In genomic region chr1:157170677-157171515, GRCh38 we compare ENCODE assay signal across 8 cellular contexts. TPM values are rescaled to one million over a fixed set of nuclear protein-coding genes. Genes with fewer than 3 reads are reported as not detected.
A peak's percentile ranks its signal among the peaks of the same experiment; 100 is the strongest.
DNase-seq lines count a peak whose midpoint lies in the region; ATAC-seq and TF ChIP-seq lines count a peak whose summit lies in the region.

No MANE protein-coding gene starts in this region.

- no peak overlapping the region for H4K8ac ChIP-seq in trophoblast cell (ENCODE audit: low read depth, low read length)

- no peak overlapping the region for H2BK12ac ChIP-seq in trophoblast cell (ENCODE audit: low read length)

- no peak overlapping the region for H2BK5ac ChIP-seq in trophoblast cell (ENCODE audit: low read depth, low read length, poor library complexity)

- no peaks in the 10 kb centered on the region for H3K36me3 Mint-ChIP-seq in T-cell

- H3K14ac ChIP-seq in trophoblast cell (ENCODE audit: low read length): no peak overlapping the region

- H3F3A ChIP-seq in Loucy (ENCODE audit: low read depth): no peaks in the 10 kb centered on the region

- no peaks in the 10 kb centered on the region for H3K36me3 ChIP-seq in Loucy (ENCODE audit: insufficient read depth, low read length)
- H3K36me3 ChIP-seq in trophoblast cell (ENCODE audit: control insufficient read depth in 1 of 2, insufficient read depth in 2 of 2, low read length in 2 of 2): no peaks in the 10 kb centered on the region

- H3K4me1 ChIP-seq in Loucy (ENCODE audit: insufficient read depth, low read length, poor library complexity, severe bottlenecking) (no peaks in the 10 kb centered on the region), trophoblast cell (ENCODE audit: control insufficient read depth in 1 of 2, insufficient read depth in 2 of 2, low read length in 2 of 2) (no peaks in the 10 kb centered on the region)

- H3K27ac Mint-ChIP-seq in T-cell: no peak overlapping the region

- no peaks in the 10 kb centered on the region for H3K79me1 ChIP-seq in trophoblast cell (ENCODE audit: low read length)

- H3K27me3 Mint-ChIP-seq in T-cell: peaks cover 14 to 33% of the 10 kb centered on the region in 2 donors

- H4K12ac ChIP-seq in trophoblast cell (ENCODE audit: low read depth, low read length): no peak overlapping the region

- H3K9me3 ChIP-seq in Loucy (ENCODE audit: insufficient read depth, low read depth, low read length): no peaks in the 10 kb centered on the region
- peaks cover 2% of the 10 kb centered on the region for H3K9me3 ChIP-seq in trophoblast cell (ENCODE audit: insufficient read depth, low read depth, low read length)

- H3K23ac ChIP-seq in trophoblast cell (ENCODE audit: low read length): no peak overlapping the region

- H4K91ac ChIP-seq in trophoblast cell (ENCODE audit: low read depth, low read length): no peak overlapping the region

- no peak overlapping the region for H3K4me2 ChIP-seq in Loucy (ENCODE audit: low read depth, low read length, poor library complexity, severe bottlenecking)
- no peak overlapping the region for H3K4me2 ChIP-seq in trophoblast cell (ENCODE audit: low read length)

- no peak overlapping the region for H3K18ac ChIP-seq in trophoblast cell (ENCODE audit: low read length)

- no peaks in the 10 kb centered on the region for H4K20me1 ChIP-seq in Loucy (ENCODE audit: insufficient read depth, low read length, poor library complexity, severe bottlenecking)

- H3K9me2 ChIP-seq in Loucy (replicated peaks; ENCODE audit: low read depth, low read length): no peaks in the 10 kb centered on the region

- H3K4me3 ChIP-seq in Loucy (ENCODE audit: low read length, poor library complexity, severe bottlenecking): no peak overlapping the region
- no peak overlapping the region for H3K4me3 ChIP-seq in trophoblast cell (ENCODE audit: low read depth, low read length)

- H3K4ac ChIP-seq in trophoblast cell (ENCODE audit: low read depth, low read length): no peak overlapping the region

- peak; percentile 23 to 55 for DNase-seq in NCI-H2081 (lab: John Stamatoyannopoulos, UW)
- DNase-seq in NCI-H2081 treated with DMSO at 0.1 percent for 48 hours (lab: John Stamatoyannopoulos, UW): no peak
- peak in 19 of 34 experiments; percentile 11 to 49 (median 27) for DNase-seq in T-cell
- DNase-seq in effector CD4-positive, alpha-beta T cell: peak; percentile 24
- DNase-seq in trophoblast cell: peak; percentile 37 to 78
- no peak for DNase-seq in C1 segment of cervical spinal cord (lab: John Stamatoyannopoulos, UW)

- H2AFZ ChIP-seq in Loucy (ENCODE audit: low read length): no peak overlapping the region
- H2AFZ ChIP-seq in trophoblast cell (ENCODE audit: insufficient read depth, low read length, poor library complexity): no peak overlapping the region

- no CpG with 5 or more reads among the region's 22 CpGs for WGBS in trophoblast cell (ENCODE audit: extremely low coverage, insufficient coverage, insufficient read length)

- H3K27ac ChIP-seq in trophoblast cell (ENCODE audit: low read depth, low read length): no peak overlapping the region

- no peaks in the 10 kb centered on the region for H3K4me1 Mint-ChIP-seq in T-cell

- no peak overlapping the region for H2BK120ac ChIP-seq in trophoblast cell (ENCODE audit: insufficient read depth, low read length, poor library complexity)

- peak; percentile 70 for TF ChIP-seq CTCF in Loucy (conservative IDR thresholded peaks at IDR 0.05; ENCODE audit: low read length)

- H3K27me3 ChIP-seq in Loucy (ENCODE audit: insufficient read depth, low read length, poor library complexity, severe bottlenecking): no peaks in the 10 kb centered on the region
- no peaks in the 10 kb centered on the region for H3K27me3 ChIP-seq in trophoblast cell (ENCODE audit: insufficient read depth, low read length)

- ATAC-seq in T-cell (replicated peaks in 1 of 4): no peak
- no peak for ATAC-seq in GM19467 (IDR thresholded peaks at IDR 0.05; ENCODE audit: unreplicated experiment)

- no peaks in the 10 kb centered on the region for H3K9me3 Mint-ChIP-seq in T-cell

- H3K4me3 Mint-ChIP-seq in T-cell: no peak overlapping the region

- H3K9ac ChIP-seq in Loucy (ENCODE audit: low read depth, low read length, poor library complexity, severe bottlenecking) (no peak overlapping the region), trophoblast cell (ENCODE audit: low read length) (no peak overlapping the region)

- H3K79me2 ChIP-seq in Loucy (ENCODE audit: insufficient read depth, low read length) (no peaks in the 10 kb centered on the region), trophoblast cell (ENCODE audit: control insufficient read depth, insufficient read depth, low read length, poor library complexity) (no peaks in the 10 kb centered on the region)

- CTCF ChIA-PET in T-cell (lab: Charles Lee): no interaction called here

- no peak overlapping the region for H2AK5ac ChIP-seq in trophoblast cell (ENCODE audit: low read length)

- POLR2A ChIA-PET in T-cell (lab: Charles Lee): no interaction called here

RNA-seq across cellular contexts. Expression of gene ETV3, which starts 32.7 kb away (rescaled TPM):
- 10 to 100 TPM; 30.6 to 86.3 (median 33.4) TPM for total RNA-seq in T-cell
- polyA plus RNA-seq in trophoblast cell (2013): 11.1 and 11.7 TPM in 2 replicates

Comparison
In these comparisons a context has a peak if more than half of its experiments do, and no peak if none do; other contexts are left out.
1. DNase-seq: peak in NCI-H2081 (2 of 2), T-cell (19 of 34), effector CD4-positive, alpha-beta T cell (single experiment) and trophoblast cell (2 of 2); none in NCI-H2081 treated with DMSO at 0.1 percent for 48 hours (single experiment) and C1 segment of cervical spinal cord (0 of 14).